In the genomic region with DNA sequence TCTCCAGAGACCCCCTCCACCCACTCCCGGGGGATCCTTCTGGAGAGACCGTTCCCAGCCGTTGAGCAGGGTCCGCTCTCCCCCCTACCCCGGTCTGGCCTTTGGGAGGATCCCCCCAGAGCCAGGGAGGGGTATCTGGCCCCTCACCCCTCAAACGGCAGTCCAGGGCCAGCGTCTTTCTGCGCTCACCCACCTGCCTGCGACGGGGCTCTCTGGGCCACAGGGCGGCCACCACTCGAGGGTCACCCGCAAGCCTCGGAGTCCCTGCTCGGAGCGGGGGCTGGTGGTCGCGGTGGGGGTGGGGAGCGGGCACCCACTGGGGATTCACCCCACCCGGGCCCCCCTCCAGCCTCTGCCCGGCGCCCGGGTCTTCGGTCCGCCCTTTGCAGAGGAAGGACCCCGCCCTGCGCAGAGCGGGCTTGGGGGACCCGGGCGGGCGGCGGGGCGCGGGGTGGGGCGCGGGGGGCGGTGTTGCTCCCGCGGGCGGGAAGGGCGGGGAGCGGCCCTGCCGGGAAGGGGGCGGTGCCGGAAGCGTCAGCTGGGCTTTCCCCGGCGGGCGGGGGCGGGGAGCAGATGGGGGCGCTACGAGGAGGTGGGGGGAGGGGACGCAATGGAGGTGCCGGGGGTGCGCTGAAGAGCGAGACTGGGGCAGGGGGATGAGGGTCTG, we compare ENCODE assay signal across 8 cellular contexts. TPM values are rescaled to one million over a fixed set of nuclear protein-coding genes. Genes with fewer than 3 reads are reported as not detected.
DNase-seq lines count a peak whose midpoint lies in the region; ATAC-seq and TF ChIP-seq lines count a peak whose summit lies in the region.

No MANE protein-coding gene starts in this region.

- H3K36me3 ChIP-seq in KMS-11 (ENCODE audit: insufficient read depth) (no peaks in the 10 kb centered on the region), liver (ENCODE audit: control insufficient read depth in 4 of 4, insufficient read depth in 3 of 4, low read depth in 1 of 4, low read length in 3 of 4) (no peaks in the 10 kb centered on the region)

- no peaks in the 10 kb centered on the region for H4K20me1 ChIP-seq in KMS-11 (ENCODE audit: insufficient read depth)

- H2AFZ ChIP-seq in KMS-11 (ENCODE audit: low read depth) = no peak overlapping the region

- TF ChIP-seq CTCF in AG10803 (conservative IDR thresholded peaks at IDR 0.05; ENCODE audit: low read length) (no peak), KMS-11 (conservative IDR thresholded peaks at IDR 0.05; ENCODE audit: low read depth, low read length) (no peak), choroid plexus epithelial cell (conservative IDR thresholded peaks at IDR 0.05; ENCODE audit: low read depth, low read length) (no peak), liver (IDR thresholded peaks at IDR 0.05; ENCODE audit: low read depth, low read length, missing input control) (no peak)

- DNase-seq in AG10803 (ENCODE audit: low read depth) (peak; percentile 62), choroid plexus epithelial cell (ENCODE audit: low read depth) (peak; percentile 45), epidermal melanocyte (ENCODE audit: insufficient read length, low spot score) (no peak)
- DNase-seq in activated CD4-positive, alpha-beta T cell treated with anti-CD3 and anti-CD28 coated beads for 1 hour = peak; percentile 85
- DNase-seq in stimulated activated CD8-positive, alpha-beta memory T cell treated with anti-CD3 and anti-CD28 coated beads, Interleukin-12 subunit alpha, Interleukin-12 subunit beta, amount 100 ng/mL, for 4 hours (ENCODE audit: low read depth) = peak; percentile 84

- peak overlapping the region; percentile 55 for H3K27ac ChIP-seq in KMS-11
- H3K27ac ChIP-seq in liver (ENCODE audit: low read depth in 1 of 2, low read length in 2 of 2) = peak overlapping the region; percentile 83 to 84

- no peak for TF ChIP-seq RAD21 in liver (IDR thresholded peaks at IDR 0.05)

- H3K4me2 ChIP-seq in KMS-11 = peak overlapping the region; percentile 68

- 5% methylated on average over 56 of the region's 56 CpGs for WGBS in liver

- no peak for ATAC-seq in GM19452 (IDR thresholded peaks at IDR 0.05; ENCODE audit: unreplicated experiment)

- H3K4me3 ChIP-seq in AG10803 (ENCODE audit: low read length) (peak overlapping the region; percentile 69), KMS-11 (IDR thresholded peaks at IDR 0.05; ENCODE audit: insufficient read depth, low read depth, low read length) (no peak overlapping the region), choroid plexus epithelial cell (ENCODE audit: low read depth, low read length) (peak overlapping the region; percentile 20), liver (ENCODE audit: low read depth in 1 of 3, low read length in 3 of 3) (peak overlapping the region in 1 of 3 donors; percentile 69)

- H3K9me3 ChIP-seq in liver (ENCODE audit: control insufficient read depth in 4 of 4, low read length in 3 of 4) = no peaks in the 10 kb centered on the region

- H3K4me1 ChIP-seq in KMS-11 (ENCODE audit: low read depth, poor library complexity, severe bottlenecking) (peaks cover 35% of the 10 kb centered on the region), liver (ENCODE audit: control insufficient read depth in 4 of 4, insufficient read depth in 4 of 4, low read length in 3 of 4) (peaks cover 9 to 45% (median 34%) of the 10 kb centered on the region in 4 donors)

- H3K27me3 ChIP-seq in KMS-11 (ENCODE audit: insufficient read depth, low read depth) = no peaks in the 10 kb centered on the region
- H3K27me3 ChIP-seq in liver (ENCODE audit: control insufficient read depth in 4 of 4, insufficient read depth in 4 of 4, low read length in 3 of 4) = no peaks in the 10 kb centered on the region

- H3K9ac ChIP-seq in KMS-11 = peak overlapping the region; percentile 59
- H3K9ac ChIP-seq in liver (ENCODE audit: low read depth in 1 of 2, low read length in 2 of 2) = no peak overlapping the region

- H3K79me2 ChIP-seq in KMS-11 (ENCODE audit: insufficient read depth, low read depth) = no peaks in the 10 kb centered on the region

TF ChIP-seq in liver, 16 proteins besides CTCF, POLR2A, EP300 and RAD21:
- TF ChIP-seq NR2F2 (IDR thresholded peaks at IDR 0.05) (no peak), SP1 (IDR thresholded peaks at IDR 0.05) (no peak), FOXA2 (IDR thresholded peaks at IDR 0.05) (no peak), GABPA (IDR thresholded peaks at IDR 0.05 in 1 of 2, conservative IDR thresholded peaks at IDR 0.05 in 1 of 2) (no peak), EGR1 (IDR thresholded peaks at IDR 0.05; ENCODE audit: low read depth in 2 of 2) (no peak), JUND (IDR thresholded peaks at IDR 0.05) (no peak), RXRA (IDR thresholded peaks at IDR 0.05) (no peak), HNF4A (conservative IDR thresholded peaks at IDR 0.05) (no peak)
- TF ChIP-seq, protein P1, sequence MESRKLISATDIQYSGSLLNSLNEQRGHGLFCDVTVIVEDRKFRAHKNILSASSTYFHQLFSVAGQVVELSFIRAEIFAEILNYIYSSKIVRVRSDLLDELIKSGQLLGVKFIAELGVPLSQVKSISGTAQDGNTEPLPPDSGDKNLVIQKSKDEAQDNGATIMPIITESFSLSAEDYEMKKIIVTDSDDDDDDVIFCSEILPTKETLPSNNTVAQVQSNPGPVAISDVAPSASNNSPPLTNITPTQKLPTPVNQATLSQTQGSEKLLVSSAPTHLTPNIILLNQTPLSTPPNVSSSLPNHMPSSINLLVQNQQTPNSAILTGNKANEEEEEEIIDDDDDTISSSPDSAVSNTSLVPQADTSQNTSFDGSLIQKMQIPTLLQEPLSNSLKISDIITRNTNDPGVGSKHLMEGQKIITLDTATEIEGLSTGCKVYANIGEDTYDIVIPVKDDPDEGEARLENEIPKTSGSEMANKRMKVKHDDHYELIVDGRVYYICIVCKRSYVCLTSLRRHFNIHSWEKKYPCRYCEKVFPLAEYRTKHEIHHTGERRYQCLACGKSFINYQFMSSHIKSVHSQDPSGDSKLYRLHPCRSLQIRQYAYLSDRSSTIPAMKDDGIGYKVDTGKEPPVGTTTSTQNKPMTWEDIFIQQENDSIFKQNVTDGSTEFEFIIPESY (IDR thresholded peaks at IDR 0.05) = no peak
- TF ChIP-seq, protein P2, sequence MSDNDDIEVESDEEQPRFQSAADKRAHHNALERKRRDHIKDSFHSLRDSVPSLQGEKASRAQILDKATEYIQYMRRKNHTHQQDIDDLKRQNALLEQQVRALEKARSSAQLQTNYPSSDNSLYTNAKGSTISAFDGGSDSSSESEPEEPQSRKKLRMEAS (IDR thresholded peaks at IDR 0.05) = no peak
- TF ChIP-seq, protein P3, sequence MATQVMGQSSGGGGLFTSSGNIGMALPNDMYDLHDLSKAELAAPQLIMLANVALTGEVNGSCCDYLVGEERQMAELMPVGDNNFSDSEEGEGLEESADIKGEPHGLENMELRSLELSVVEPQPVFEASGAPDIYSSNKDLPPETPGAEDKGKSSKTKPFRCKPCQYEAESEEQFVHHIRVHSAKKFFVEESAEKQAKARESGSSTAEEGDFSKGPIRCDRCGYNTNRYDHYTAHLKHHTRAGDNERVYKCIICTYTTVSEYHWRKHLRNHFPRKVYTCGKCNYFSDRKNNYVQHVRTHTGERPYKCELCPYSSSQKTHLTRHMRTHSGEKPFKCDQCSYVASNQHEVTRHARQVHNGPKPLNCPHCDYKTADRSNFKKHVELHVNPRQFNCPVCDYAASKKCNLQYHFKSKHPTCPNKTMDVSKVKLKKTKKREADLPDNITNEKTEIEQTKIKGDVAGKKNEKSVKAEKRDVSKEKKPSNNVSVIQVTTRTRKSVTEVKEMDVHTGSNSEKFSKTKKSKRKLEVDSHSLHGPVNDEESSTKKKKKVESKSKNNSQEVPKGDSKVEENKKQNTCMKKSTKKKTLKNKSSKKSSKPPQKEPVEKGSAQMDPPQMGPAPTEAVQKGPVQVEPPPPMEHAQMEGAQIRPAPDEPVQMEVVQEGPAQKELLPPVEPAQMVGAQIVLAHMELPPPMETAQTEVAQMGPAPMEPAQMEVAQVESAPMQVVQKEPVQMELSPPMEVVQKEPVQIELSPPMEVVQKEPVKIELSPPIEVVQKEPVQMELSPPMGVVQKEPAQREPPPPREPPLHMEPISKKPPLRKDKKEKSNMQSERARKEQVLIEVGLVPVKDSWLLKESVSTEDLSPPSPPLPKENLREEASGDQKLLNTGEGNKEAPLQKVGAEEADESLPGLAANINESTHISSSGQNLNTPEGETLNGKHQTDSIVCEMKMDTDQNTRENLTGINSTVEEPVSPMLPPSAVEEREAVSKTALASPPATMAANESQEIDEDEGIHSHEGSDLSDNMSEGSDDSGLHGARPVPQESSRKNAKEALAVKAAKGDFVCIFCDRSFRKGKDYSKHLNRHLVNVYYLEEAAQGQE (IDR thresholded peaks at IDR 0.05) = no peak
- TF ChIP-seq, protein P4, sequence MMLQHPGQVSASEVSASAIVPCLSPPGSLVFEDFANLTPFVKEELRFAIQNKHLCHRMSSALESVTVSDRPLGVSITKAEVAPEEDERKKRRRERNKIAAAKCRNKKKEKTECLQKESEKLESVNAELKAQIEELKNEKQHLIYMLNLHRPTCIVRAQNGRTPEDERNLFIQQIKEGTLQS (IDR thresholded peaks at IDR 0.05) = no peak

RNA-seq across cellular contexts. Expression of a gene that starts 16.6 kb away (rescaled TPM):
- 10 to 100 TPM; 17.2 to 98.1 TPM for total RNA-seq in liver
- polyA plus RNA-seq in liver = 10 to 100 TPM; 34.2 to 80.0 TPM

RNA-seq across cellular contexts. Expression of a gene that starts 16.8 kb away (rescaled TPM):
- 10 to 100 TPM; 10.4 to 20.2 TPM for total RNA-seq in liver
- 10 to 100 TPM; 12.5 to 15.6 TPM for polyA plus RNA-seq in liver

RNA-seq across cellular contexts. Expression of a gene that starts 25.5 kb away (rescaled TPM):
- total RNA-seq in liver = 10 to 100 TPM; 14.5 to 33.8 TPM
- 10 to 100 TPM; 22.3 to 44.0 TPM for polyA plus RNA-seq in liver
